Comparison of ENCODE assay signal across 7 cellular contexts in the genomic region with DNA sequence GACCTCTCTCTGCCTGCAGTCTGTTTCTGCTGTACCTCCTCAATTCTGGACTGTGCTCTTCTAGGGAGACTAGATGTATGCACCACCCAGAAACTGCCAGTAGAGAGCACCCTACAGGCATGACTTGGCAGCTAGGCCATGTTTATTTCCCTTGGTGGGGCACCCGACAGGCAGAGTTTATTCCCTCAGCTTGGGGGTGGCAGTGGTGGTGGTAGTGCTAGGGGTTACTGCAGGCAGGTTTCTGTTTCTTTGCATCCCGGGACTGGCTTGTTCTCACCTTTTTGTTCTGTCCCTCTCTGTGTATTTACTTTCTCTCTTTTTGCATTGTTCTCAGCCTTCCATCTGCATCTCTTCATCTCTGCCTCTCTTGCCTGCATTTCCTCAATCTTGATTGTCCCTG. TPM values are rescaled to one million over a fixed set of nuclear protein-coding genes. Genes with fewer than 3 reads are reported as not detected.
DNase-seq lines count a peak whose midpoint lies in the region; TF ChIP-seq lines count a peak whose summit lies in the region.

No MANE protein-coding gene starts in this region.

- H3K9me3 ChIP-seq in SJSA1 (replicated peaks), result no peaks in the 10 kb centered on the region
- H3K9me3 ChIP-seq in osteoblast (ENCODE audit: low read depth, low read length), result no peaks in the 10 kb centered on the region

- H3K79me2 ChIP-seq in osteoblast (ENCODE audit: insufficient read depth, low read length), result no peaks in the 10 kb centered on the region

- H3K4me1 ChIP-seq in SJSA1 (replicated peaks) (peaks cover 7% of the 10 kb centered on the region; the same call in 1 of the 2 replicates), osteoblast (ENCODE audit: insufficient read depth, low read length) (no peaks in the 10 kb centered on the region)

- no peak overlapping the region for H3K4me3 Mint-ChIP-seq in activated naive CD4-positive, alpha-beta T cell treated with anti-CD3 and anti-CD28 coated beads, Interleukin-2, amount 50 U/mL, for 24 hours

- no peaks in the 10 kb centered on the region for H4K20me1 ChIP-seq in osteoblast (ENCODE audit: insufficient read depth, low read length)

- no peaks in the 10 kb centered on the region for H3K27me3 Mint-ChIP-seq in activated naive CD4-positive, alpha-beta T cell treated with anti-CD3 and anti-CD28 coated beads, Interleukin-2, amount 50 U/mL, for 24 hours

- H3K36me3 ChIP-seq in SJSA1 (peaks cover 4% of the 10 kb centered on the region; the same call in 1 of the 2 replicates), osteoblast (ENCODE audit: insufficient read depth, low read length) (peaks cover 13% of the 10 kb centered on the region)

- H3K4me2 ChIP-seq in osteoblast (ENCODE audit: insufficient read depth, low read length), result no peak overlapping the region

- H3K9me3 Mint-ChIP-seq in activated naive CD4-positive, alpha-beta T cell treated with anti-CD3 and anti-CD28 coated beads, Interleukin-2, amount 50 U/mL, for 24 hours, result no peaks in the 10 kb centered on the region

- no peak overlapping the region for H2AFZ ChIP-seq in osteoblast (ENCODE audit: low read length)

- H3K27me3 ChIP-seq in SJSA1 (replicated peaks) (no peaks in the 10 kb centered on the region), osteoblast (ENCODE audit: insufficient read depth, low read length) (no peaks in the 10 kb centered on the region)

- peak; percentile 73 for TF ChIP-seq CTCF in GM12801 (IDR thresholded peaks at IDR 0.05; ENCODE audit: extremely low read depth, insufficient read length)
- TF ChIP-seq CTCF in osteoblast (IDR thresholded peaks at IDR 0.05; ENCODE audit: extremely low read depth, low read depth, low read length), result peak; percentile 84

- H3K4me1 Mint-ChIP-seq in activated naive CD4-positive, alpha-beta T cell treated with anti-CD3 and anti-CD28 coated beads, Interleukin-2, amount 50 U/mL, for 24 hours, result peaks cover 19% of the 10 kb centered on the region

- H3K4me3 ChIP-seq in SJSA1 (no peak overlapping the region), osteoblast (ENCODE audit: insufficient read depth, low read length) (no peak overlapping the region)

- H3K27ac Mint-ChIP-seq in activated naive CD4-positive, alpha-beta T cell treated with anti-CD3 and anti-CD28 coated beads, Interleukin-2, amount 50 U/mL, for 24 hours, result peak overlapping the region; percentile 56

- H3K27ac ChIP-seq in SJSA1 (no peak overlapping the region), osteoblast (ENCODE audit: low read depth, low read length) (no peak overlapping the region)

- H3K36me3 Mint-ChIP-seq in activated naive CD4-positive, alpha-beta T cell treated with anti-CD3 and anti-CD28 coated beads, Interleukin-2, amount 50 U/mL, for 24 hours, result no peaks in the 10 kb centered on the region

- peak in 57 of 76 experiments; percentile 8 to 69 (median 33) for DNase-seq in HUDEP-2 (lab: John Stamatoyannopoulos, UW; ENCODE audit: unreplicated experiment in 76 of 76)
- peak; percentile 40 to 61 for DNase-seq in SJSA1 (ENCODE audit: low read depth in 1 of 2, low spot score in 2 of 2)
- DNase-seq in germinal center (ENCODE audit: low spot score), result peak; percentile 84
- DNase-seq in osteoblast (ENCODE audit: insufficient read length, low spot score, missing footprints), result peak; percentile 97
- no peak for DNase-seq in HPDE6-E6E7 (ENCODE audit: extremely low spot score)

RNA-seq across cellular contexts. Expression of gene PRPF40B, which starts 13.6 kb away (rescaled TPM):
- total RNA-seq in SJSA1 (2014; rRNA removed; shearing (Covaris generic)), result 2.3 and 6.5 TPM in 2 replicates
- 11.6 and 12.4 TPM in 2 replicates for total RNA-seq in osteoblast

RNA-seq across cellular contexts. Expression of gene FAM186B, which starts 31.5 kb away (rescaled TPM):
- 0.06 and 0.18 TPM in 2 replicates for total RNA-seq in SJSA1 (2014; rRNA removed; shearing (Covaris generic))
- total RNA-seq in osteoblast, result 0.59 and 0.72 TPM in 2 replicates
